8 cellular contexts compared by ENCODE assay signal in genomic region chr19:49097453-49098288, GRCh38. TPM values are rescaled to one million over a fixed set of nuclear protein-coding genes. Genes with fewer than 3 reads are reported as not detected.
DNase-seq lines count a peak whose midpoint lies in the region; ATAC-seq lines count a peak whose summit lies in the region.

No MANE protein-coding gene starts in this region.

- ATAC-seq in aorta (ENCODE audit: low FRiP score) (peak; percentile 84), HG02938 (IDR thresholded peaks at IDR 0.05; ENCODE audit: unreplicated experiment) (no peak)

- no peak overlapping the region for H3K27ac ChIP-seq in aorta (ENCODE audit: low read depth in 1 of 2, low read length in 2 of 2)

- no peak overlapping the region for H3K4me3 ChIP-seq in aorta (ENCODE audit: low read length in 2 of 2)

- WGBS in aorta, 2 donors: 39 to 42% methylated on average over 8 of the region's 8 CpGs

- H3K4me1 ChIP-seq in aorta (ENCODE audit: control insufficient read depth in 1 of 2, insufficient read depth in 2 of 2, low read length in 2 of 2): no peaks in the 10 kb centered on the region

- H3K36me3 ChIP-seq in aorta (ENCODE audit: control insufficient read depth in 1 of 2, insufficient read depth in 2 of 2, low read length in 1 of 2): peaks cover 0 to 9% of the 10 kb centered on the region in 2 donors

- DNase-seq in EL (peak; percentile 82), LoVo (ENCODE audit: low spot score) (peak; percentile 65), SK-N-DZ (ENCODE audit: low spot score) (peak; percentile 49), germinal center (ENCODE audit: low spot score) (peak; percentile 77), posterior cingulate gyrus (peak; percentile 54 to 96 (median 78)), aorta (peak in 1 of 2 donors; percentile 74)
- peak; percentile 76 for DNase-seq in activated naive CD4-positive, alpha-beta T cell treated with Interleukin-2 at 50 U/mL for 16 hours

- intact Hi-C loops in posterior cingulate gyrus (cut with DNase I): loop anchor here (5.0 kb wide), 2 partner anchors 50 to 110 kb away; no protein-coding TSS in a partner anchor
- intact Hi-C loops in aorta (cut with DNase I): loop anchor here (5.0 to 10.0 kb wide), 2 partner anchors 47 to 110 kb away; no protein-coding TSS in a partner anchor

- no peaks in the 10 kb centered on the region for H3K9me3 ChIP-seq in aorta (ENCODE audit: control insufficient read depth, low read length)

- H3K27me3 ChIP-seq in aorta (ENCODE audit: control insufficient read depth in 1 of 2, insufficient read depth in 2 of 2, low read length in 1 of 2): no peaks in the 10 kb centered on the region

RNA-seq across cellular contexts. Expression of gene SNRNP70, which starts 12.4 kb away (rescaled TPM):
- polyA plus RNA-seq in SK-N-DZ (2014; cell fraction: cytosol; rRNA removed): 302 and 304 TPM in 2 replicates
- polyA plus RNA-seq in SK-N-DZ (2014; cell fraction: nucleus; rRNA removed): 531 and 538 TPM in 2 replicates
- 100 to 1,000 TPM; 170 to 249 TPM for total RNA-seq in aorta
- 100 to 1,000 TPM in 1 of 2 donors, 10 to 100 TPM in 1; 54.5 to 694 TPM for polyA plus RNA-seq in aorta

RNA-seq across cellular contexts. Expression of gene LIN7B, which starts 16.5 kb away (rescaled TPM):
- polyA plus RNA-seq in SK-N-DZ (2014; cell fraction: cytosol; rRNA removed): 4.9 and 13.9 TPM in 2 replicates
- polyA plus RNA-seq in SK-N-DZ (2014; cell fraction: nucleus; rRNA removed): 31.3 and 32.6 TPM in 2 replicates
- total RNA-seq in aorta: 1 to 10 TPM; 8.4 to 9.7 TPM
- polyA plus RNA-seq in aorta: 10 to 100 TPM in 1 of 2 donors, 1 to 10 TPM in 1; 7.6 to 24.1 TPM

RNA-seq across cellular contexts. Expression of gene C19orf73, which starts 21.3 kb away (rescaled TPM):
- polyA plus RNA-seq in SK-N-DZ (2014; cell fraction: cytosol; rRNA removed): 3.6 TPM in 1 of 2 replicates, not detected in the other
- polyA plus RNA-seq in SK-N-DZ (2014; cell fraction: nucleus; rRNA removed): 4.2 and 6.2 TPM in 2 replicates
- total RNA-seq in aorta: under 1 TPM; 0.49 to 0.72 TPM
- 1 to 10 TPM; 1.0 to 5.4 TPM for polyA plus RNA-seq in aorta

RNA-seq across cellular contexts. Expression of gene PPFIA3, which starts 21.7 kb away (rescaled TPM):
- 11.7 and 18.3 TPM in 2 replicates for polyA plus RNA-seq in SK-N-DZ (2014; cell fraction: cytosol; rRNA removed)
- polyA plus RNA-seq in SK-N-DZ (2014; cell fraction: nucleus; rRNA removed): 33.4 and 41.8 TPM in 2 replicates
- 1 to 10 TPM; 4.2 to 8.0 TPM for total RNA-seq in aorta
- 1 to 10 TPM; 2.0 to 4.1 TPM for polyA plus RNA-seq in aorta

RNA-seq across cellular contexts. Expression of gene KCNA7, which starts 25.2 kb away (rescaled TPM):
- polyA plus RNA-seq in SK-N-DZ (2014; cell fraction: cytosol; rRNA removed): not detected in 2 replicates
- polyA plus RNA-seq in SK-N-DZ (2014; cell fraction: nucleus; rRNA removed): not detected in 2 replicates
- not detected for total RNA-seq in aorta
- polyA plus RNA-seq in aorta: not detected
